In the genomic region with DNA sequence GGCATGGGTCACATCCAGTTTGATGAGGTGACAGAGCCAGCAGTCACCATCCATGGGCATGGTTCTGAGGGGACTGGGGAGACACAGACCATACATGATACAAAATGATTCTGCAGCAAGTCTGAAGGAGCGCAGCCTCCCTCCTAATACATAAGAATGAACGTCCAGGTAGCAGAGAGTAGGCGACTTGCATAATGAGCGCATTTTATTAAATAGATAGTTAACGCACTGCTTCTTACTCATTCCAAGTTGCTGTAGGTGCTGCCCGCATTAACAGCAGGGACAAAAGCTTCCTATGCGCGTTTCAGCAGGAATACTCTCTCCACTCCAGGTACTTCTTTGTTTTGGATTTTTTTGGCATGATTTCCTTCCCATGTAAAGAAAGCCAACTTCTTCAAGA, we compare ENCODE assay signal across 28 cellular contexts.
A peak's percentile ranks its signal among the peaks of the same experiment; 100 is the strongest.
DNase-seq lines count a peak whose midpoint lies in the region; ATAC-seq, FAIRE-seq and TF ChIP-seq lines count a peak whose summit lies in the region.
"Had no signal": no experiment of that assay in that cellular context is flagged by ENCODE, and none has a peak within 500 bp of the region (broad histone marks: within the 10 kb centered on the region; RNA-seq: fewer than 3 reads in every experiment).

No MANE protein-coding gene starts in this region.

- H2AFZ ChIP-seq in IMR-90 (replicated peaks; ENCODE audit: low read length, poor library complexity) (no peak overlapping the region), K562 (ENCODE audit: low read depth, low read length) (no peak overlapping the region)

- no peak overlapping the region for H3K4ac ChIP-seq in IMR-90 (ENCODE audit: low read depth, low read length)

- H4K5ac ChIP-seq in IMR-90 (ENCODE audit: low read depth, low read length), result no peak overlapping the region

- H3K4me2 ChIP-seq in IMR-90 (ENCODE audit: low read depth, low read length) (no peak overlapping the region), K562 (ENCODE audit: insufficient read depth, low read length) (no peak overlapping the region)

- no peak overlapping the region for H2BK15ac ChIP-seq in IMR-90 (ENCODE audit: low read depth, low read length)

- peak overlapping the region; percentile 69 for H3K27ac Mint-ChIP-seq in activated CD4-positive, alpha-beta T cell treated with anti-CD3 and anti-CD28 coated beads, Interleukin-2, amount 10 ng/mL, durations not matched to agents 7 days and 5 days
- H3K27ac Mint-ChIP-seq: HFFc6 had no signal

- peaks cover 8% of the 10 kb centered on the region; the same call in 1 of the 2 replicates for H4K20me1 ChIP-seq in IMR-90 (ENCODE audit: insufficient read depth, low read length)
- H4K20me1 ChIP-seq in K562 (replicated peaks; ENCODE audit: control insufficient read depth, insufficient read depth, low read length), result no peaks in the 10 kb centered on the region

- CTCF ChIA-PET in activated CD4-positive, alpha-beta T cell treated with anti-CD3 and anti-CD28 coated beads, Interleukin-2, amount 10 ng/mL, durations not matched to agents 7 days and 5 days (lab: Charles Lee), result no interaction called here
- CTCF ChIA-PET in IMR-90 (lab: Yijun Ruan, JAX), result interaction anchor here (0.7 kb wide), 1 partner anchor 14 kb away, joined by 3 read pairs; no protein-coding TSS in a partner anchor
- CTCF ChIA-PET in K562 (lab: Yijun Ruan, JAX; ENCODE audit: low intra/inter-chr PET ratio), result no interaction called here

- no peaks in the 10 kb centered on the region for H3K27me3 Mint-ChIP-seq in activated CD4-positive, alpha-beta T cell treated with anti-CD3 and anti-CD28 coated beads, Interleukin-2, amount 10 ng/mL, durations not matched to agents 7 days and 5 days
- H3K27me3 Mint-ChIP-seq: CD8-positive, alpha-beta memory T cell; IgD-negative memory B cell had no signal

- H3K9me1 ChIP-seq in IMR-90 (ENCODE audit: insufficient read depth, low read length), result peaks cover 16% of the 10 kb centered on the region
- no peaks in the 10 kb centered on the region for H3K9me1 ChIP-seq in K562 (ENCODE audit: control insufficient read depth, insufficient read depth, low read length)

- 94% methylated on average over 5 of the region's 8 CpGs; no CpG with 5 or more reads in 1 of the 2 experiments for WGBS in IMR-90 (ENCODE audit: extremely low coverage in 2 of 2, insufficient read length in 1 of 2), 2 experiments
- 93% methylated on average over 8 of the region's 8 CpGs for WGBS in K562 (ENCODE audit: insufficient coverage, low coverage, missing lambda C conversion rate)
- WGBS in spleen, 5 donors, result 94 to 98% (median 95%) methylated on average over 8 of the region's 8 CpGs

- dilution Hi-C loops in IMR-90 (cut with HindIII; ENCODE audit: low sequenced_read_pairs, unreplicated experiment), result no loop called here

- no peak overlapping the region for H3K23ac ChIP-seq in IMR-90 (ENCODE audit: low read depth, low read length)

- FAIRE-seq in K562 (lab: Jason Lieb, UNC) (no peak), HTR-8/SVneo (lab: Jason Lieb, UNC) (no peak)
- FAIRE-seq: D721Med, GM19239, H54 had no signal

- H3K79me1 ChIP-seq in IMR-90 (ENCODE audit: low read depth in 1 of 2, low read length in 2 of 2), result peaks cover 13 to 42% of the 10 kb centered on the region in 2 experiments

- ATAC-seq in IMR-90 (ENCODE audit: low read depth) (no peak), K562 (no peak)

- no peak overlapping the region for H2BK20ac ChIP-seq in IMR-90 (ENCODE audit: low read depth, low read length)

- H3K9me3 ChIP-seq in IMR-90 (ENCODE audit: control insufficient read depth, insufficient read depth, low read length) (no peaks in the 10 kb centered on the region), K562 (replicated peaks; ENCODE audit: control insufficient read depth, insufficient read depth, low read depth, low read length) (no peaks in the 10 kb centered on the region), spleen (no peaks in the 10 kb centered on the region)

- no peak overlapping the region for H2BK5ac ChIP-seq in IMR-90 (ENCODE audit: low read depth, low read length, poor library complexity, severe bottlenecking)

- H3K4me1 Mint-ChIP-seq in activated CD4-positive, alpha-beta T cell treated with anti-CD3 and anti-CD28 coated beads, Interleukin-2, amount 10 ng/mL, durations not matched to agents 7 days and 5 days, result peaks cover 6% of the 10 kb centered on the region

- H3K4me1 ChIP-seq in IMR-90 (ENCODE audit: control insufficient read depth, insufficient read depth, low read length) (no peaks in the 10 kb centered on the region), K562 (replicated peaks in 1 of 2; ENCODE audit: control insufficient read depth in 2 of 2, insufficient read depth in 2 of 2, low read length in 2 of 2) (peaks cover 0 to 12% of the 10 kb centered on the region in 2 experiments; a peak in 3 of 5 replicates), spleen (peaks cover 0 to 15% (median 0%) of the 10 kb centered on the region in 6 donors)

- in situ Hi-C loops in IMR-90 (cut with MboI; ENCODE audit: low sequenced_read_pairs), result no loop called here
- in situ Hi-C loops in K562 (cut with MboI), result no loop called here

- no peak overlapping the region for H2AK5ac ChIP-seq in IMR-90 (ENCODE audit: low read depth, low read length)

- intact Hi-C loops in IMR-90 (cut with micrococcal nuclease) (no loop called here), K562 (cut with micrococcal nuclease) (no loop called here), spleen (cut with DNase I; ENCODE audit: low total_unique reads) (no loop called here)

- POLR2A ChIA-PET in activated CD4-positive, alpha-beta T cell treated with anti-CD3 and anti-CD28 coated beads, Interleukin-2, amount 10 ng/mL, durations not matched to agents 7 days and 5 days (lab: Charles Lee), result no interaction called here
- POLR2A ChIA-PET in IMR-90 (lab: Charles Lee; ENCODE audit: unreplicated experiment) (no interaction called here), K562 (lab: Yijun Ruan, JAX) (interaction anchor here (0.6 kb wide), 2 partner anchors 67 to 252 kb away, joined by 3 read pairs; no protein-coding TSS in a partner anchor)

- TF ChIP-seq EP300 in K562 (IDR thresholded peaks at IDR 0.05; ENCODE audit: low read length), result no peak

- no peak overlapping the region for H2AK9ac ChIP-seq in IMR-90 (replicated peaks; ENCODE audit: low read depth, low read length, poor library complexity)

- BruUV-seq in IMR-90 (replicated peaks; lab: Mats Ljungman, UMichigan) (TSS peak; percentile 90), K562 (replicated peaks; lab: Mats Ljungman, UMichigan) (TSS peak; percentile 83)

- no peak overlapping the region for H4K91ac ChIP-seq in IMR-90 (ENCODE audit: insufficient read depth, low read depth, low read length)

- no peak overlapping the region for H4K8ac ChIP-seq in IMR-90 (ENCODE audit: low read depth in 2 of 2, low read length in 2 of 2)

- no peaks in the 10 kb centered on the region for H3K9me3 Mint-ChIP-seq in activated CD4-positive, alpha-beta T cell treated with anti-CD3 and anti-CD28 coated beads, Interleukin-2, amount 10 ng/mL, durations not matched to agents 7 days and 5 days
- H3K9me3 Mint-ChIP-seq: CD8-positive, alpha-beta memory T cell; HFFc6; IgD-negative memory B cell had no signal

- H3K79me2 ChIP-seq in K562 (ENCODE audit: control insufficient read depth, insufficient read depth, low read length), result no peaks in the 10 kb centered on the region

- H3K36me3 ChIP-seq in IMR-90 (ENCODE audit: control insufficient read depth, insufficient read depth, low read length) (peaks cover 52% of the 10 kb centered on the region), K562 (ENCODE audit: control insufficient read depth, insufficient read depth, low read length) (peaks cover 19% of the 10 kb centered on the region; the same call in 1 of the 3 replicates), spleen (peaks cover 0 to 85% (median 62%) of the 10 kb centered on the region in 6 donors)

- H3K9ac ChIP-seq in IMR-90 (ENCODE audit: low read depth, low read length), result no peak overlapping the region
- no peak overlapping the region for H3K9ac ChIP-seq in K562 (ENCODE audit: insufficient read depth in 1 of 2, low read depth in 2 of 2, low read length in 2 of 2)

- no peak for DNase-seq in activated CD4-positive, alpha-beta T cell treated with anti-CD3 and anti-CD28 coated beads, Interleukin-2, amount 10 ng/mL, durations not matched to agents 7 days and 5 days
- no peak for DNase-seq in activated CD4-positive, alpha-beta T cell treated with anti-CD3 and anti-CD28 coated beads for 48 hours
- DNase-seq in IMR-90 (no peak), K562 (ENCODE audit: extremely low read depth in 1 of 4, low spot score in 3 of 4) (no peak), spleen (peak; percentile 15), DMS 273 (lab: John Stamatoyannopoulos, UW; ENCODE audit: unreplicated experiment) (no peak), medulla oblongata (ENCODE audit: extremely low spot score) (no peak), HTR-8/SVneo (ENCODE audit: insufficient read length, low spot score) (no peak)
- DNase-seq: C1 segment of cervical spinal cord; CD8-positive, alpha-beta memory T cell; EL; GF-D8; HFFc6; Karpas-422; NCI-H1694 treated with DMSO at 0.1 percent for 48 hours; NCI-H2081 treated with DMSO at 0.1 percent for 48 hours; NCI-H2171 treated with DMSO at 0.1 percent for 48 hours; NCI-H526; OCI-M1; RPMI8226; SHP77; SW 1271 had no signal

- H3K4me3 ChIP-seq in IMR-90 (ENCODE audit: insufficient read depth, low read depth, low read length) (no peak overlapping the region), K562 (no peak overlapping the region), spleen (no peak overlapping the region)
- H3K4me3 ChIP-seq: SK-N-MC had no signal

- no peak overlapping the region for H3K14ac ChIP-seq in IMR-90 (replicated peaks; ENCODE audit: low read depth, low read length)

- peaks cover 23% of the 10 kb centered on the region for H3K36me3 Mint-ChIP-seq in activated CD4-positive, alpha-beta T cell treated with anti-CD3 and anti-CD28 coated beads, Interleukin-2, amount 10 ng/mL, durations not matched to agents 7 days and 5 days (ENCODE audit: low read depth)

- no peak for TF ChIP-seq RAD21 in IMR-90 (IDR thresholded peaks at IDR 0.05; ENCODE audit: low read length)
- TF ChIP-seq RAD21 in K562 (CRISPR knock-in tag; conservative IDR thresholded peaks at IDR 0.05 in 1 of 2, IDR thresholded peaks at IDR 0.05 in 1 of 2), result no peak

- TF ChIP-seq CTCF in IMR-90 (conservative IDR thresholded peaks at IDR 0.05; ENCODE audit: low read depth, low read length) (no peak), K562 (IDR thresholded peaks at IDR 0.05 in 2 of 3, conservative IDR thresholded peaks at IDR 0.05 in 1 of 3; ENCODE audit: insufficient read depth in 2 of 3, low read depth in 1 of 3, low read length in 3 of 3) (no peak), spleen (IDR thresholded peaks at IDR 0.05 in 8 of 11, conservative IDR thresholded peaks at IDR 0.05 in 3 of 11) (no peak)

- H3K56ac ChIP-seq in IMR-90 (ENCODE audit: extremely low read depth, insufficient read depth, low read length), result no peak overlapping the region

- no peaks in the 10 kb centered on the region for H3K27me3 ChIP-seq in IMR-90 (ENCODE audit: control insufficient read depth, insufficient read depth, low read length)
- H3K27me3 ChIP-seq in K562 (ENCODE audit: control insufficient read depth in 2 of 2, insufficient read depth in 2 of 2, low read length in 2 of 2), result no peaks in the 10 kb centered on the region; a peak in 1 of 5 replicates
- no peaks in the 10 kb centered on the region for H3K27me3 ChIP-seq in spleen (replicated peaks in 1 of 7)

- H3K27ac ChIP-seq in IMR-90 (ENCODE audit: insufficient read depth, low read length) (no peak overlapping the region), K562 (ENCODE audit: extremely low read depth, low read depth, low read length) (no peak overlapping the region), spleen (no peak overlapping the region)
- H3K27ac ChIP-seq: 22Rv1, SK-N-MC had no signal

- TF ChIP-seq POLR2A in IMR-90 (IDR thresholded peaks at IDR 0.05; ENCODE audit: low read depth, low read length) (no peak), K562 (conservative IDR thresholded peaks at IDR 0.05) (no peak), spleen (IDR thresholded peaks at IDR 0.05) (no peak)

- H2BK120ac ChIP-seq in IMR-90 (ENCODE audit: low read depth, low read length), result no peak overlapping the region

- no peak overlapping the region for H3K4me3 Mint-ChIP-seq in activated CD4-positive, alpha-beta T cell treated with anti-CD3 and anti-CD28 coated beads, Interleukin-2, amount 10 ng/mL, durations not matched to agents 7 days and 5 days
- H3K4me3 Mint-ChIP-seq: CD8-positive, alpha-beta memory T cell; HFFc6 had no signal

- H3K18ac ChIP-seq in IMR-90 (ENCODE audit: low read depth, low read length), result no peak overlapping the region
